ENCODE assay signal across 12 cellular contexts in genomic region chr17:70661342-70662222, GRCh38.
DNase-seq lines count a peak whose midpoint lies in the region; TF ChIP-seq lines count a peak whose summit lies in the region.
"Had no signal": no experiment of that assay in that cellular context is flagged by ENCODE, and none has a peak within 500 bp of the region (broad histone marks: within the 10 kb centered on the region; RNA-seq: fewer than 3 reads in every experiment).

No MANE protein-coding gene starts in this region.

- H3K4ac ChIP-seq in H9 (ENCODE audit: low read depth, low read length) = no peak overlapping the region

- no peak for TF ChIP-seq EP300 in Ishikawa (IDR thresholded peaks at IDR 0.05; ENCODE audit: borderline replicate concordance)

- no peak overlapping the region for H3K4me2 ChIP-seq in H9 (ENCODE audit: insufficient read depth, insufficient read length, low read length)

- no peaks in the 10 kb centered on the region for H4K20me1 ChIP-seq in H9 (ENCODE audit: control insufficient read depth, insufficient read depth, insufficient read length)

- H2AK5ac ChIP-seq in H9 (ENCODE audit: insufficient read length, low read length) = no peak overlapping the region

- CTCF ChIA-PET in activated naive CD4-positive, alpha-beta T cell treated with anti-CD3 and anti-CD28 coated beads, Interleukin-2, amount 10 ng/mL, durations not matched to agents 7 days and 5 days (lab: Charles Lee) = no interaction called here

- H3T11ph ChIP-seq in H9 (ENCODE audit: low read length) = no peak overlapping the region

- no peak overlapping the region for H3K27ac ChIP-seq in H9 (ENCODE audit: insufficient read length, low read depth, low read length)

- no peak overlapping the region for H3K4me3 Mint-ChIP-seq in activated naive CD4-positive, alpha-beta T cell treated with anti-CD3 and anti-CD28 coated beads, Interleukin-2, amount 10 ng/mL, durations not matched to agents 7 days and 5 days
- no peak overlapping the region for H3K4me3 Mint-ChIP-seq in H9
- H3K4me3 Mint-ChIP-seq: naive B cell; stimulated activated naive CD8-positive, alpha-beta T cell treated with anti-CD3 and anti-CD28 coated beads, Interleukin-15, Interleukin-2, amounts not matched to agents 100 ng/mL and 50 ng/mL, for 24 hours had no signal

- no peak overlapping the region for H2BK20ac ChIP-seq in H9 (ENCODE audit: low read depth, low read length, poor library complexity, severe bottlenecking)

- TF ChIP-seq CTCF in foreskin fibroblast (IDR thresholded peaks at IDR 0.05; ENCODE audit: low read depth, low read length) = no peak
- TF ChIP-seq CTCF in H9 (conservative IDR thresholded peaks at IDR 0.05) = no peak

- H4K91ac ChIP-seq in H9 (ENCODE audit: insufficient read length, low read depth, low read length) = no peak overlapping the region

- no peak overlapping the region for H2BK120ac ChIP-seq in H9 (ENCODE audit: low read depth, low read length, poor library complexity, severe bottlenecking)

- H3K4me1 ChIP-seq in H9 (ENCODE audit: insufficient read depth, low read length) = no peaks in the 10 kb centered on the region

- no peak for TF ChIP-seq RAD21 in Ishikawa (IDR thresholded peaks at IDR 0.05; ENCODE audit: low read depth)

- no peak overlapping the region for H3K23ac ChIP-seq in H9 (ENCODE audit: insufficient read length, low read depth, low read length)

- no peak overlapping the region for H2BK15ac ChIP-seq in H9 (ENCODE audit: low read depth, low read length)

- no peak overlapping the region for H4K5ac ChIP-seq in H9 (ENCODE audit: insufficient read length, low read depth, low read length)

- H3K36me3 Mint-ChIP-seq in activated naive CD4-positive, alpha-beta T cell treated with anti-CD3 and anti-CD28 coated beads, Interleukin-2, amount 10 ng/mL, durations not matched to agents 7 days and 5 days = no peaks in the 10 kb centered on the region
- H3K36me3 Mint-ChIP-seq in H9 (ENCODE audit: insufficient read depth in 1 of 3, low read depth in 3 of 3) = no peaks in the 10 kb centered on the region
- H3K36me3 Mint-ChIP-seq: naive B cell had no signal

- no peaks in the 10 kb centered on the region for H3K27me3 Mint-ChIP-seq in activated naive CD4-positive, alpha-beta T cell treated with anti-CD3 and anti-CD28 coated beads, Interleukin-2, amount 10 ng/mL, durations not matched to agents 7 days and 5 days
- H3K27me3 Mint-ChIP-seq in H9 (ENCODE audit: low read depth) = no peaks in the 10 kb centered on the region
- H3K27me3 Mint-ChIP-seq: naive B cell; stimulated activated naive CD8-positive, alpha-beta T cell treated with anti-CD3 and anti-CD28 coated beads, Interleukin-15, Interleukin-2, amounts not matched to agents 100 ng/mL and 50 ng/mL, for 24 hours had no signal

- no peak overlapping the region for H3K9ac ChIP-seq in H9 (ENCODE audit: extremely low read depth, insufficient read length, low read length)

- no peak overlapping the region for H2AFZ ChIP-seq in H9 (ENCODE audit: low read length)

- H3K27ac Mint-ChIP-seq in activated naive CD4-positive, alpha-beta T cell treated with anti-CD3 and anti-CD28 coated beads, Interleukin-2, amount 10 ng/mL, durations not matched to agents 7 days and 5 days = no peak overlapping the region
- H3K27ac Mint-ChIP-seq in H9 = no peak overlapping the region
- H3K27ac Mint-ChIP-seq: naive B cell; stimulated activated naive CD8-positive, alpha-beta T cell treated with anti-CD3 and anti-CD28 coated beads, Interleukin-15, Interleukin-2, amounts not matched to agents 100 ng/mL and 50 ng/mL, for 24 hours had no signal

- H3K9me3 ChIP-seq in H9 (ENCODE audit: control insufficient read depth, low read depth, low read length) = no peaks in the 10 kb centered on the region

- no peaks in the 10 kb centered on the region for H3K79me2 ChIP-seq in H9 (ENCODE audit: insufficient read depth, low read length)

- no peaks in the 10 kb centered on the region for H3K9me3 Mint-ChIP-seq in activated naive CD4-positive, alpha-beta T cell treated with anti-CD3 and anti-CD28 coated beads, Interleukin-2, amount 10 ng/mL, durations not matched to agents 7 days and 5 days
- H3K9me3 Mint-ChIP-seq in H9 = no peaks in the 10 kb centered on the region

- H3K79me1 ChIP-seq in H9 (ENCODE audit: insufficient read depth, low read depth, low read length, poor library complexity, severe bottlenecking) = no peaks in the 10 kb centered on the region

- H3K27me3 ChIP-seq in H9 (ENCODE audit: insufficient read depth, low read length) = no peaks in the 10 kb centered on the region

- H3K18ac ChIP-seq in H9 (ENCODE audit: insufficient read length, low read depth, low read length) = no peak overlapping the region

- no peak overlapping the region for H2BK12ac ChIP-seq in H9 (ENCODE audit: insufficient read length, low read depth, low read length)

- WGBS in H9 (ENCODE audit: extremely low coverage, insufficient read length, low lambda C conversion rate) = no CpG with 5 or more reads among the region's 10 CpGs

- no peak overlapping the region for H3K14ac ChIP-seq in H9 (ENCODE audit: insufficient read depth, low read length)

- DNase-seq in NCI-H446 (lab: John Stamatoyannopoulos, UW) (peak; percentile 22 to 46), foreskin fibroblast (peak; percentile 6 to 61), superior temporal gyrus (ENCODE audit: extremely low spot score) (peak; percentile 37), DMS 273 treated with DMSO at 0.1 percent for 48 hours (lab: John Stamatoyannopoulos, UW) (no peak), H9 (no peak)
- DNase-seq in activated naive CD4-positive, alpha-beta T cell treated with anti-CD3 and anti-CD28 coated beads, Interleukin-2, amount 10 ng/mL, durations not matched to agents 7 days and 5 days = no peak
- DNase-seq in activated CD4-positive, alpha-beta T cell treated with anti-CD3 and anti-CD28 coated beads, Interleukin-2, amount 50 U/mL, for 48 hours = no peak
- DNase-seq: dermis blood vessel endothelial cell, head of caudate nucleus, naive B cell had no signal

- H3K4me3 ChIP-seq in foreskin fibroblast (ENCODE audit: low read depth in 1 of 2, low read length in 2 of 2) = no peak overlapping the region

- no peaks in the 10 kb centered on the region for H3K4me1 Mint-ChIP-seq in activated naive CD4-positive, alpha-beta T cell treated with anti-CD3 and anti-CD28 coated beads, Interleukin-2, amount 10 ng/mL, durations not matched to agents 7 days and 5 days
- H3K4me1 Mint-ChIP-seq in H9 = no peaks in the 10 kb centered on the region

- no peaks in the 10 kb centered on the region for H3K23me2 ChIP-seq in H9 (ENCODE audit: insufficient read length, low read depth, low read length, poor library complexity, severe bottlenecking)

- H3K56ac ChIP-seq in H9 (ENCODE audit: insufficient read length, low read depth, low read length) = no peak overlapping the region

- H4K8ac ChIP-seq in H9 (replicated peaks; ENCODE audit: insufficient read length, low read depth, low read length) = no peak overlapping the region

- H2BK5ac ChIP-seq in H9 (ENCODE audit: insufficient read length, low read length) = no peak overlapping the region

TF ChIP-seq in Ishikawa, 13 proteins besides CTCF, POLR2A, EP300 and RAD21:
- TF ChIP-seq YY1 (IDR thresholded peaks at IDR 0.05; ENCODE audit: low read depth) = no peak
- no peak for TF ChIP-seq CEBPB (IDR thresholded peaks at IDR 0.05)
- 0 out of 2 replicates have a peak, but pooled peaks have one; percentile 6 for TF ChIP-seq MAX (IDR thresholded peaks at IDR 0.05)

Comparison
In these comparisons a context has a peak if more than half of its experiments do, and no peak if none do; other contexts are left out.
1. DNase-seq: peak in NCI-H446 (2 of 2), foreskin fibroblast (2 of 2) and superior temporal gyrus (single experiment); none in DMS 273 treated with DMSO at 0.1 percent for 48 hours (single experiment), activated naive CD4-positive, alpha-beta T cell treated with anti-CD3 and anti-CD28 coated beads, Interleukin-2, amount 10 ng/mL, durations not matched to agents 7 days and 5 days (single experiment), H9 (single experiment) and activated CD4-positive, alpha-beta T cell treated with anti-CD3 and anti-CD28 coated beads, Interleukin-2, amount 50 U/mL, for 48 hours (0 of 2).